ENCODE assay signal across 33 cellular contexts in the genomic region with DNA sequence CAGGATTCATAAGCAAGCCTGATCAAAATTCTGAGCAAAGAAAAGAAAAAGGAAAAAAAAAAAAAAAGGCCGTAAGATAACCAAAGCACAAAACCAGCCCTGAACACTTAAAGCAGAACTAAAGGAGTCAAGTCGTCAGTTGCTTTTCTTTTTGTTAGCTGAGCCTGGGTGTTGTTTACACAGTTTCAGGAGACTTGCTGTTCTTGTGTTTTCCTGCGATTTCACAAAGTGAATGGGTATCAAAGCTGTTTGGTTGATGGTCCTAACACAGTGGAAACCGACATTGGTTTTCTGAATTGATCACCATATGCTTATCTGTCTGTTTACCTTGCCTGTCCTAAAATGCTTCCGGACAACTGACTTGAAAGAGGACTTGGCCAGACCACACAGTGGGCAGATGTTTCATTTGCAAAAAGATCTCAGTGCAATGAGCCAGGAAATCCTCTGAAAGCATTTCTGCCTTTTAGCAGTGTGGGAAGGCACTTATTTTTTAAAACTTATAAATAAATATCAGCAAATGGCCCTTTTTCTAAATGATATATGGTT.
DNase-seq lines count a peak whose midpoint lies in the region; ATAC-seq and TF ChIP-seq lines count a peak whose summit lies in the region.
"Had no signal": no experiment of that assay in that cellular context is flagged by ENCODE, and none has a peak within 500 bp of the region (broad histone marks: within the 10 kb centered on the region; RNA-seq: fewer than 3 reads in every experiment).

No MANE protein-coding gene starts in this region.

- WGBS in mesendoderm (ENCODE audit: extremely low coverage, insufficient coverage, low lambda C conversion rate) = no CpG with 5 or more reads among the region's 5 CpGs
- WGBS in heart right ventricle, 2 donors = 27 to 42% methylated on average over 5 of the region's 5 CpGs

- peaks cover 8% of the 10 kb centered on the region for H3K4me1 ChIP-seq in mesendoderm (ENCODE audit: control insufficient read depth, low read depth, low read length)
- no peaks in the 10 kb centered on the region for H3K4me1 ChIP-seq in heart right ventricle
- H3K4me1 ChIP-seq: ascending aorta, BE2C, esophagus squamous epithelium, gastrocnemius medialis had no signal

- H3K36me3 ChIP-seq in mesendoderm (ENCODE audit: control insufficient read depth, insufficient read depth, low read length) = no peaks in the 10 kb centered on the region
- no peaks in the 10 kb centered on the region for H3K36me3 ChIP-seq in heart right ventricle
- H3K36me3 ChIP-seq: ascending aorta, BE2C, cardiac muscle cell, esophagus squamous epithelium, gastrocnemius medialis had no signal

- H3K9ac ChIP-seq in mesendoderm (ENCODE audit: low read length) = no peak overlapping the region
- H3K9ac ChIP-seq: KMS-11, SK-N-SH had no signal

- H3K27me3 ChIP-seq in mesendoderm (ENCODE audit: insufficient read depth, low read length, poor library complexity) (no peaks in the 10 kb centered on the region), heart right ventricle (no peaks in the 10 kb centered on the region)
- H3K27me3 ChIP-seq: ascending aorta, BE2C, cardiac muscle cell, gastrocnemius medialis had no signal

- intact Hi-C loops in heart right ventricle (cut with DNase I) = no loop called here

- no peak overlapping the region for H2AK5ac ChIP-seq in mesendoderm (ENCODE audit: low read length)

- peak overlapping the region; percentile 48 for H3K27ac ChIP-seq in mesendoderm (ENCODE audit: low read depth, low read length)
- H3K27ac ChIP-seq in heart right ventricle = no peak overlapping the region
- H3K27ac ChIP-seq: ascending aorta, cardiac muscle cell, coronary artery, esophagus squamous epithelium, gastrocnemius medialis, KMS-11 had no signal

- H4K5ac ChIP-seq in mesendoderm (ENCODE audit: low read length) = no peak overlapping the region

- H3K4ac ChIP-seq in mesendoderm (ENCODE audit: low read depth, low read length) = no peak overlapping the region

- peak overlapping the region; percentile 40 for H3K56ac ChIP-seq in mesendoderm (ENCODE audit: low read length)

- peak overlapping the region; percentile 17 for H2BK5ac ChIP-seq in mesendoderm (ENCODE audit: low read length)

- H3K79me1 ChIP-seq in mesendoderm (ENCODE audit: low read length) = no peaks in the 10 kb centered on the region

- H3K4me2 ChIP-seq in mesendoderm (ENCODE audit: low read length) = no peak overlapping the region
- H3K4me2 ChIP-seq: KMS-11, SK-N-SH had no signal

- H3K23ac ChIP-seq in mesendoderm (ENCODE audit: low read length) = no peak overlapping the region

- no peak overlapping the region for H2BK120ac ChIP-seq in mesendoderm (ENCODE audit: low read depth, low read length)

- H3K4me3 ChIP-seq in fibroblast of the aortic adventitia (ENCODE audit: low read depth, low read length) (no peak overlapping the region), mesendoderm (ENCODE audit: low read length) (no peak overlapping the region), heart right ventricle (no peak overlapping the region)
- H3K4me3 ChIP-seq: ascending aorta, cardiac muscle cell, coronary artery, esophagus squamous epithelium, gastrocnemius medialis, lung had no signal

- no peaks in the 10 kb centered on the region for H3K79me2 ChIP-seq in mesendoderm (ENCODE audit: control insufficient read depth, insufficient read depth, low read length)

- no peak overlapping the region for H4K8ac ChIP-seq in mesendoderm (ENCODE audit: low read depth, low read length)

- H3K18ac ChIP-seq in mesendoderm (ENCODE audit: low read length) = no peak overlapping the region

- DNase-seq in ELF-1 (ENCODE audit: low read depth, low spot score) (peak; percentile 23), NCI-H345 treated with DMSO at 0.1 percent for 48 hours (lab: John Stamatoyannopoulos, UW; ENCODE audit: unreplicated experiment) (peak; percentile 64), fibroblast of the aortic adventitia (ENCODE audit: low read depth) (peak; percentile 16), mesendoderm (peak; percentile 28), heart right ventricle (no peak), NCI-H146 treated with DMSO at 0.1 percent for 48 hours (lab: John Stamatoyannopoulos, UW; ENCODE audit: unreplicated experiment) (no peak)
- DNase-seq: activated CD4-positive, alpha-beta T cell treated with anti-CD3 and anti-CD28 coated beads for 1 hour; activated CD8-positive, alpha-beta memory T cell treated with anti-CD3 and anti-CD28 coated beads for 24 hours; activated gamma-delta T cell; activated naive CD8-positive, alpha-beta T cell treated with anti-CD3 and anti-CD28 coated beads, Interleukin-2, amount 10 ng/mL, durations not matched to agents 7 days and 5 days; activated T-cell treated with anti-CD3 and anti-CD28 coated beads, Interleukin-2, amount 50 U/mL, for 1 hour; BE2C; CD8-positive, alpha-beta memory T cell; DMS 273 treated with DMSO at 0.1 percent for 48 hours; esophagus squamous epithelium; gastrocnemius medialis; MM.1S; NCI-H1436; NCI-H2171; NCI-H526 treated with DMSO at 0.1 percent for 48 hours; right cardiac atrium; SK-N-SH; stimulated activated CD4-positive, alpha-beta T cell treated with anti-CD3 and anti-CD28 coated beads, Interleukin-12 subunit alpha, Interleukin-12 subunit beta, amount 100 ng/mL, for 4 hours; stimulated activated CD4-positive, alpha-beta T cell treated with anti-CD3 and anti-CD28 coated beads, Interleukin-4, amount 100 ng/mL, for 1 hour; substantia nigra; T-helper 17 cell had no signal

- no peak overlapping the region for H2BK15ac ChIP-seq in mesendoderm (replicated peaks; ENCODE audit: low read depth)

- TF ChIP-seq CTCF in fibroblast of the aortic adventitia (IDR thresholded peaks at IDR 0.05; ENCODE audit: insufficient read depth, low read length) (no peak), heart right ventricle (IDR thresholded peaks at IDR 0.05) (no peak)

- H3K9me3 ChIP-seq in heart right ventricle = no peaks in the 10 kb centered on the region
- H3K9me3 ChIP-seq: ascending aorta, BE2C, esophagus squamous epithelium, gastrocnemius medialis, SK-N-SH had no signal

- no peak for ATAC-seq in HG02588 (IDR thresholded peaks at IDR 0.05; ENCODE audit: unreplicated experiment)
- ATAC-seq in heart right ventricle = no peak
- ATAC-seq in HG03045 (IDR thresholded peaks at IDR 0.05; ENCODE audit: unreplicated experiment) = no peak
- ATAC-seq: gastrocnemius medialis, right cardiac atrium, T-helper 17 cell had no signal

Comparison
In these comparisons a context has a peak if more than half of its experiments do, and no peak if none do; other contexts are left out.
1. DNase-seq: peak in ELF-1 (single experiment), NCI-H345 treated with DMSO at 0.1 percent for 48 hours (single experiment), fibroblast of the aortic adventitia (single experiment) and mesendoderm (single experiment); none in heart right ventricle (0 of 2) and NCI-H146 treated with DMSO at 0.1 percent for 48 hours (single experiment).